Comparison of ENCODE assay signal across 16 cellular contexts in genomic region chr22:49783926-49784629, GRCh38. TPM values are rescaled to one million over a fixed set of nuclear protein-coding genes. Genes with fewer than 3 reads are reported as not detected.
DNase-seq lines count a peak whose midpoint lies in the region; ATAC-seq, FAIRE-seq and TF ChIP-seq lines count a peak whose summit lies in the region.
"Had no signal": no experiment of that assay in that cellular context is flagged by ENCODE, and none has a peak within 500 bp of the region (broad histone marks: within the 10 kb centered on the region; RNA-seq: fewer than 3 reads in every experiment).

No MANE protein-coding gene starts in this region.

- H3K9ac ChIP-seq in kidney (ENCODE audit: low read length in 2 of 2): no peak overlapping the region

- no peak for TF ChIP-seq POLR2A in gastrocnemius medialis (IDR thresholded peaks at IDR 0.05)

- intact Hi-C loops in kidney (cut with DNase I): no loop called here
- intact Hi-C loops in psoas muscle (cut with DNase I): no loop called here
- intact Hi-C loops in gastrocnemius medialis (cut with DNase I; ENCODE audit: low total_unique reads): loop anchor here (10.0 kb wide), 1 partner anchor 401 kb away; the partner anchor contains the start of gene TRABD
- intact Hi-C loops in left colon (cut with DNase I, micrococcal nuclease): no loop called here

- CTCF ChIA-PET in RWPE1 (lab: Yijun Ruan, JAX): no interaction called here

- TF ChIP-seq CTCF in RWPE1 (conservative IDR thresholded peaks at IDR 0.05; ENCODE audit: low read depth) (no peak), kidney (IDR thresholded peaks at IDR 0.05; ENCODE audit: borderline replicate concordance, extremely low read depth, insufficient read depth) (no peak), psoas muscle (IDR thresholded peaks at IDR 0.05) (no peak), gastrocnemius medialis (IDR thresholded peaks at IDR 0.05 in 4 of 5, conservative IDR thresholded peaks at IDR 0.05 in 1 of 5) (no peak)

- H3K36me3 ChIP-seq in kidney (ENCODE audit: control insufficient read depth in 1 of 2, insufficient read depth in 2 of 2, low read length in 2 of 2) (peaks cover 16 to 21% of the 10 kb centered on the region in 2 donors), psoas muscle (ENCODE audit: insufficient read depth in 1 of 2, low read depth in 1 of 2) (peaks cover 0 to 26% of the 10 kb centered on the region in 2 donors), gastrocnemius medialis (peaks cover 0 to 32% of the 10 kb centered on the region in 2 donors)

- H3K4me1 ChIP-seq in kidney (ENCODE audit: control insufficient read depth in 1 of 2, insufficient read depth in 1 of 2, low read depth in 1 of 2, low read length in 2 of 2) (peaks cover 4 to 5% of the 10 kb centered on the region in 2 donors), psoas muscle (peaks cover 48% of the 10 kb centered on the region), gastrocnemius medialis (peaks cover 55 to 63% of the 10 kb centered on the region in 2 donors)
- H3K4me1 ChIP-seq: BE2C had no signal

- whole genome bisulfite sequencing in psoas muscle, 3 donors: 85 to 86% (median 86%) methylated on average over 46 to 47 of the region's 47 CpGs

- POLR2A ChIA-PET in RWPE1 (lab: Yijun Ruan, JAX; ENCODE audit: low non-redundant PET): no interaction called here

- ATAC-seq in psoas muscle: no peak
- ATAC-seq in gastrocnemius medialis: no peak
- no peak for ATAC-seq in left colon
- no peak for ATAC-seq in HG02610 (IDR thresholded peaks at IDR 0.05; ENCODE audit: unreplicated experiment)
- ATAC-seq: CD8-positive, alpha-beta T cell; K562 had no signal

- in situ Hi-C loops in G401 (cut with HindIII; ENCODE audit: low sequenced_read_pairs): loop anchor here (25.0 kb wide), 1 partner anchor 128 kb away; the partner anchor contains the start of genes ALG12 and CRELD2
- in situ Hi-C loops in gastrocnemius medialis (cut with MboI; ENCODE audit: low sequenced_read_pairs in 4 of 4): loop anchor here in 1 of 4 donors (25.0 kb wide), 1 partner anchor 103 kb away; no protein-coding TSS in a partner anchor

- H3K27me3 ChIP-seq in psoas muscle (ENCODE audit: insufficient read depth in 3 of 3, low read length in 2 of 3) (no peaks in the 10 kb centered on the region), gastrocnemius medialis (no peaks in the 10 kb centered on the region)
- H3K27me3 ChIP-seq: BE2C had no signal

- no peak for FAIRE-seq in kidney (lab: Jason Lieb, UNC)
- FAIRE-seq: K562, RCC 7860 had no signal

- peak; percentile 70 for DNase-seq in G401 (ENCODE audit: low spot score)
- DNase-seq in RWPE1 (ENCODE audit: low spot score): no peak
- peak; percentile 56 for DNase-seq in kidney
- DNase-seq in psoas muscle: peak; percentile 10 to 45
- DNase-seq in gastrocnemius medialis: no peak
- DNase-seq in left colon: no peak
- DNase-seq: BE2C, HCEC 1CT, NCI-H1436 treated with DMSO at 0.1 percent for 48 hours, NCI-H2081, NCI-H524, SIG-M5 had no signal

- H3K4me3 ChIP-seq in kidney (ENCODE audit: low read length in 2 of 2) (no peak overlapping the region), psoas muscle (no peak overlapping the region), gastrocnemius medialis (no peak overlapping the region)
- H3K4me3 ChIP-seq: K562 had no signal

- peak overlapping the region; percentile 49 for H3K27ac ChIP-seq in RWPE1
- H3K27ac ChIP-seq in kidney (ENCODE audit: low read depth in 2 of 2, low read length in 2 of 2): no peak overlapping the region
- no peak overlapping the region for H3K27ac ChIP-seq in psoas muscle
- peak overlapping the region in 1 of 4 donors; percentile 83 for H3K27ac ChIP-seq in gastrocnemius medialis

- H3K9me3 ChIP-seq in kidney (ENCODE audit: control insufficient read depth in 1 of 2, low read length in 2 of 2): no peaks in the 10 kb centered on the region
- H3K9me3 ChIP-seq in psoas muscle: no peaks in the 10 kb centered on the region
- H3K9me3 ChIP-seq in gastrocnemius medialis: no peaks in the 10 kb centered on the region
- H3K9me3 ChIP-seq: BE2C had no signal

RNA-seq across cellular contexts. Expression of gene BRD1, which starts 43.6 kb away (rescaled TPM):
- total RNA-seq in G401 (2014; rRNA removed; shearing (Covaris generic)): 19.3 and 27.5 TPM in 2 replicates
- total RNA-seq in kidney (40.5 TPM), psoas muscle (10 to 100 TPM; 16.9 to 22.9 (median 20.3) TPM), gastrocnemius medialis (10 to 100 TPM; 15.6 to 25.2 (median 18.1) TPM), left colon (10 to 100 TPM; 32.9 to 34.9 TPM)
- polyA plus RNA-seq in kidney (ENCODE audit: insufficient read depth, low read depth, low replicate concordance) (8.1 TPM), psoas muscle (10 to 100 TPM in 2 of 3 donors, 1 to 10 TPM in 1; 7.9 to 12.8 (median 10.1) TPM)

Comparison
In these comparisons a context has a peak if more than half of its experiments do, and no peak if none do; other contexts are left out.
1. DNase-seq: peak in G401 (single experiment), kidney (single experiment) and psoas muscle (2 of 2); none in RWPE1 (single experiment), gastrocnemius medialis (0 of 2) and left colon (0 of 2).